ENCODE assay signal across 8 cellular contexts in genomic region chr15:68843425-68844311, GRCh38. TPM values are rescaled to one million over a fixed set of nuclear protein-coding genes. Genes with fewer than 3 reads are reported as not detected.
DNase-seq lines count a peak whose midpoint lies in the region; ATAC-seq and TF ChIP-seq lines count a peak whose summit lies in the region.

No MANE protein-coding gene starts in this region.

- POLR2A ChIA-PET in activated CD4-positive, alpha-beta memory T cell treated with anti-CD3 and anti-CD28 coated beads for 36 hours (lab: Charles Lee), result no interaction called here

- H3K4me3 Mint-ChIP-seq in activated CD4-positive, alpha-beta memory T cell treated with anti-CD3 and anti-CD28 coated beads for 36 hours, result peak overlapping the region; percentile 61

- H2BK120ac ChIP-seq in trophoblast cell (ENCODE audit: insufficient read depth, low read length, poor library complexity), result no peak overlapping the region

- H2BK5ac ChIP-seq in trophoblast cell (ENCODE audit: low read depth, low read length, poor library complexity), result no peak overlapping the region

- no peak overlapping the region for H2BK12ac ChIP-seq in trophoblast cell (ENCODE audit: low read length)

- DNase-seq in activated naive CD4-positive, alpha-beta T cell treated with Interleukin-2 at 50 U/mL for 16 hours, result peak; percentile 32
- DNase-seq in activated naive CD4-positive, alpha-beta T cell (lab: John Stamatoyannopoulos, UW), result no peak
- peak; percentile 36 for DNase-seq in activated CD4-positive, alpha-beta memory T cell treated with anti-CD3 and anti-CD28 coated beads for 36 hours
- peak; percentile 3 for DNase-seq in fibroblast of mammary gland (ENCODE audit: low read depth)
- DNase-seq in trophoblast cell, result peak in 1 of 2 donors; percentile 28
- DNase-seq in substantia nigra (lab: John Stamatoyannopoulos, UW), result no peak
- no peak for DNase-seq in NCI-H1105 treated with DMSO at 0.1 percent for 48 hours (lab: John Stamatoyannopoulos, UW)

- H3K14ac ChIP-seq in trophoblast cell (ENCODE audit: low read length), result no peak overlapping the region

- H2AK5ac ChIP-seq in trophoblast cell (ENCODE audit: low read length), result no peak overlapping the region

- H3K27ac ChIP-seq in trophoblast cell (ENCODE audit: low read depth, low read length), result no peak overlapping the region
- no peak overlapping the region for H3K27ac ChIP-seq in substantia nigra (ENCODE audit: low read depth, low read length, poor library complexity, severe bottlenecking)

- ATAC-seq in HG02588 (IDR thresholded peaks at IDR 0.05; ENCODE audit: unreplicated experiment), result no peak

- peaks cover 45% of the 10 kb centered on the region for H3K27me3 Mint-ChIP-seq in activated CD4-positive, alpha-beta memory T cell treated with anti-CD3 and anti-CD28 coated beads for 36 hours

- intact Hi-C loops in activated CD4-positive, alpha-beta memory T cell treated with anti-CD3 and anti-CD28 coated beads for 36 hours (cut with micrococcal nuclease), result no loop called here

- H3K18ac ChIP-seq in trophoblast cell (ENCODE audit: low read length), result no peak overlapping the region

- H4K8ac ChIP-seq in trophoblast cell (ENCODE audit: low read depth, low read length), result no peak overlapping the region

- H3K9ac ChIP-seq in trophoblast cell (ENCODE audit: low read length), result peak overlapping the region; percentile 55

- no peaks in the 10 kb centered on the region for H3K79me2 ChIP-seq in trophoblast cell (ENCODE audit: control insufficient read depth, insufficient read depth, low read length, poor library complexity)

- H4K12ac ChIP-seq in trophoblast cell (ENCODE audit: low read depth, low read length), result no peak overlapping the region

- no peak overlapping the region for H4K91ac ChIP-seq in trophoblast cell (ENCODE audit: low read depth, low read length)

- CTCF ChIA-PET in activated CD4-positive, alpha-beta memory T cell treated with anti-CD3 and anti-CD28 coated beads for 36 hours (lab: Charles Lee), result interaction anchor here (1.0 to 1.4 kb wide), 3 partner anchors 32 to 60 kb away, joined by 3 to 5 read pairs (median 4); no protein-coding TSS in a partner anchor

- H2AFZ ChIP-seq in trophoblast cell (ENCODE audit: insufficient read depth, low read length, poor library complexity), result no peak overlapping the region

- H3K9me3 ChIP-seq in trophoblast cell (ENCODE audit: insufficient read depth, low read depth, low read length), result peaks cover 2% of the 10 kb centered on the region

- H3K9me3 Mint-ChIP-seq in activated CD4-positive, alpha-beta memory T cell treated with anti-CD3 and anti-CD28 coated beads for 36 hours, result no peaks in the 10 kb centered on the region

- H3K36me3 Mint-ChIP-seq in activated CD4-positive, alpha-beta memory T cell treated with anti-CD3 and anti-CD28 coated beads for 36 hours, result no peaks in the 10 kb centered on the region

- H3K27ac Mint-ChIP-seq in activated CD4-positive, alpha-beta memory T cell treated with anti-CD3 and anti-CD28 coated beads for 36 hours, result no peak overlapping the region

- H3K4ac ChIP-seq in trophoblast cell (ENCODE audit: low read depth, low read length), result no peak overlapping the region

- no peaks in the 10 kb centered on the region for H3K36me3 ChIP-seq in trophoblast cell (ENCODE audit: control insufficient read depth in 1 of 2, insufficient read depth in 2 of 2, low read length in 2 of 2)

- no peaks in the 10 kb centered on the region for H3K79me1 ChIP-seq in trophoblast cell (ENCODE audit: low read length)

- H3K4me1 ChIP-seq in trophoblast cell (ENCODE audit: control insufficient read depth in 1 of 2, insufficient read depth in 2 of 2, low read length in 2 of 2), result peaks cover 0 to 2% of the 10 kb centered on the region in 2 experiments

- H3K4me3 ChIP-seq in fibroblast of mammary gland (ENCODE audit: control insufficient read depth, low read depth, low read length) (no peak overlapping the region), trophoblast cell (ENCODE audit: low read depth, low read length) (peak overlapping the region; percentile 60)

- H3K23ac ChIP-seq in trophoblast cell (ENCODE audit: low read length), result no peak overlapping the region

- no peak for TF ChIP-seq CTCF in fibroblast of mammary gland (conservative IDR thresholded peaks at IDR 0.05; ENCODE audit: control insufficient read depth, insufficient read depth, low read depth, low read length)

- H3K27me3 ChIP-seq in trophoblast cell (ENCODE audit: insufficient read depth, low read length), result peaks cover 11% of the 10 kb centered on the region

- H3K4me1 Mint-ChIP-seq in activated CD4-positive, alpha-beta memory T cell treated with anti-CD3 and anti-CD28 coated beads for 36 hours (ENCODE audit: low read depth), result peaks cover 10% of the 10 kb centered on the region

- no CpG with 5 or more reads among the region's 32 CpGs for WGBS in trophoblast cell (ENCODE audit: extremely low coverage, insufficient coverage, insufficient read length)

- H3K4me2 ChIP-seq in trophoblast cell (ENCODE audit: low read length), result peak overlapping the region; percentile 67

RNA-seq across cellular contexts. Expression of gene ANP32A, which starts 23.0 kb away (rescaled TPM):
- total RNA-seq in activated CD4-positive, alpha-beta memory T cell treated with anti-CD3 and anti-CD28 coated beads for 36 hours, result 100 to 1,000 TPM; 190 to 204 TPM
- polyA plus RNA-seq in trophoblast cell (2013), result 247 and 258 TPM in 2 replicates

Comparison
In these comparisons a context has a peak if more than half of its experiments do, and no peak if none do; other contexts are left out.
1. DNase-seq: peak in activated naive CD4-positive, alpha-beta T cell treated with Interleukin-2 at 50 U/mL for 16 hours (single experiment), activated CD4-positive, alpha-beta memory T cell treated with anti-CD3 and anti-CD28 coated beads for 36 hours (single experiment) and fibroblast of mammary gland (single experiment); none in activated naive CD4-positive, alpha-beta T cell (0 of 4), substantia nigra (0 of 49) and NCI-H1105 treated with DMSO at 0.1 percent for 48 hours (single experiment).